In the genomic region with DNA sequence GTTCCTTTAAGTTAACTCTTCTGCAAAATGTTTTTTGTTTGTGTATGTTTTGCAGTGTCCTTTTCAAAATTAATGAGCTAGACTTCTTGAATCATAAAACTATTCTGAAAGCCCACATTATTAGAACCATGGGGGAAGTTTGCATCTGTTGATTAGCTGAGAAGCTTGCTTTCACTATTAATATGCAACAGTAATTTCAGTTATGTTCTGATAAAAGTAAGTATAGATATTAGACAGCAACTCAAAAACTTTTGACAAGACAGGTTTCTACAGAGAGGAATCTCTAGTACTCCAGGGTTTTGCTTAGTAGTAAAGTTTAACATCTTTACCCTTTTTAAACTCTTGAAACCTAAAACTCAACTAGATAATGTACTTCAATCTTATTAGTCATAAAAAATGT, we compare ENCODE assay signal across 1 cellular context.
TF ChIP-seq lines count a peak whose summit lies in the region.

No MANE protein-coding gene starts in this region.

TF ChIP-seq in GM12878, 131 proteins besides CTCF, POLR2A, EP300 and RAD21 (continued from another document and continues in another):
- TF ChIP-seq, protein P1, sequence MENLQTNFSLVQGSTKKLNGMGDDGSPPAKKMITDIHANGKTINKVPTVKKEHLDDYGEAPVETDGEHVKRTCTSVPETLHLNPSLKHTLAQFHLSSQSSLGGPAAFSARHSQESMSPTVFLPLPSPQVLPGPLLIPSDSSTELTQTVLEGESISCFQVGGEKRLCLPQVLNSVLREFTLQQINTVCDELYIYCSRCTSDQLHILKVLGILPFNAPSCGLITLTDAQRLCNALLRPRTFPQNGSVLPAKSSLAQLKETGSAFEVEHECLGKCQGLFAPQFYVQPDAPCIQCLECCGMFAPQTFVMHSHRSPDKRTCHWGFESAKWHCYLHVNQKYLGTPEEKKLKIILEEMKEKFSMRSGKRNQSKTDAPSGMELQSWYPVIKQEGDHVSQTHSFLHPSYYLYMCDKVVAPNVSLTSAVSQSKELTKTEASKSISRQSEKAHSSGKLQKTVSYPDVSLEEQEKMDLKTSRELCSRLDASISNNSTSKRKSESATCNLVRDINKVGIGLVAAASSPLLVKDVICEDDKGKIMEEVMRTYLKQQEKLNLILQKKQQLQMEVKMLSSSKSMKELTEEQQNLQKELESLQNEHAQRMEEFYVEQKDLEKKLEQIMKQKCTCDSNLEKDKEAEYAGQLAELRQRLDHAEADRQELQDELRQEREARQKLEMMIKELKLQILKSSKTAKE (IDR thresholded peaks at IDR 0.05; ENCODE audit: low read depth, poor library complexity, severe bottlenecking): peak; percentile 90
- TF ChIP-seq CEBPB (IDR thresholded peaks at IDR 0.05; ENCODE audit: borderline replicate concordance in 1 of 2, low read depth in 2 of 2, low read length in 2 of 2) (peak in 1 of 2 experiments; percentile 88; a peak in 2 of 4 replicates), JUNB (IDR thresholded peaks at IDR 0.05) (peak; percentile 100), MYC (IDR thresholded peaks at IDR 0.05; ENCODE audit: insufficient read depth, insufficient read length, insufficient replicate concordance, low read length, severe bottlenecking) (no peak), CREB1 (IDR thresholded peaks at IDR 0.05; ENCODE audit: low read depth) (peak; percentile 46; the same call in 1 of the 2 replicates), DPF2 (IDR thresholded peaks at IDR 0.05) (peak; percentile 96), YY1 (IDR thresholded peaks at IDR 0.05; ENCODE audit: low read depth, low read length) (no peak), STAT3 (IDR thresholded peaks at IDR 0.05; ENCODE audit: low read depth, low read length) (no peak), PML (IDR thresholded peaks at IDR 0.05; ENCODE audit: low read length) (peak; percentile 81), RAD51 (IDR thresholded peaks at IDR 0.05) (no peak), PAX5 (IDR thresholded peaks at IDR 0.05; ENCODE audit: borderline replicate concordance, low read depth, low read length) (peak; percentile 68; the same call in 1 of the 2 replicates), KDM1A (IDR thresholded peaks at IDR 0.05; ENCODE audit: borderline replicate concordance) (no peak), CBX3 (IDR thresholded peaks at IDR 0.05; ENCODE audit: borderline replicate concordance, low read depth) (no peak), NFYA (IDR thresholded peaks at IDR 0.05; ENCODE audit: borderline replicate concordance, low read depth, low read length) (no peak), BMI1 (IDR thresholded peaks at IDR 0.05; ENCODE audit: borderline replicate concordance) (peak; percentile 86), SUZ12 (IDR thresholded peaks at IDR 0.05; ENCODE audit: unreplicated experiment) (no peak), ZNF217 (IDR thresholded peaks at IDR 0.05) (peak; percentile 99), GATAD2B (conservative IDR thresholded peaks at IDR 0.05; ENCODE audit: low read depth) (0 out of 2 replicates have a peak, but pooled peaks have one; percentile 36), MEF2B (IDR thresholded peaks at IDR 0.05; ENCODE audit: partially characterized antibody, poor library complexity, severe bottlenecking) (peak; percentile 71), RCOR1 (conservative IDR thresholded peaks at IDR 0.05; ENCODE audit: low read depth, low read length) (no peak), RBBP5 (conservative IDR thresholded peaks at IDR 0.05) (no peak), KLF5 (IDR thresholded peaks at IDR 0.05; ENCODE audit: partially characterized antibody) (no peak), RELA (IDR thresholded peaks at IDR 0.05; ENCODE audit: borderline replicate concordance, partially characterized antibody) (no peak), TBL1XR1 (IDR thresholded peaks at IDR 0.05; ENCODE audit: low read depth, low read length) (peak; percentile 59; the same call in 1 of the 2 replicates), SMAD5 (IDR thresholded peaks at IDR 0.05; ENCODE audit: low read depth) (no peak), CHD1 (IDR thresholded peaks at IDR 0.05; ENCODE audit: low read depth, low read length) (no peak), SMC3 (IDR thresholded peaks at IDR 0.05; ENCODE audit: borderline replicate concordance, low read length) (no peak), BCL11A (IDR thresholded peaks at IDR 0.05; ENCODE audit: low read depth, low read length) (peak; percentile 98), IKZF2 (IDR thresholded peaks at IDR 0.05) (peak; percentile 72 to 87)
- TF ChIP-seq, protein P2, sequence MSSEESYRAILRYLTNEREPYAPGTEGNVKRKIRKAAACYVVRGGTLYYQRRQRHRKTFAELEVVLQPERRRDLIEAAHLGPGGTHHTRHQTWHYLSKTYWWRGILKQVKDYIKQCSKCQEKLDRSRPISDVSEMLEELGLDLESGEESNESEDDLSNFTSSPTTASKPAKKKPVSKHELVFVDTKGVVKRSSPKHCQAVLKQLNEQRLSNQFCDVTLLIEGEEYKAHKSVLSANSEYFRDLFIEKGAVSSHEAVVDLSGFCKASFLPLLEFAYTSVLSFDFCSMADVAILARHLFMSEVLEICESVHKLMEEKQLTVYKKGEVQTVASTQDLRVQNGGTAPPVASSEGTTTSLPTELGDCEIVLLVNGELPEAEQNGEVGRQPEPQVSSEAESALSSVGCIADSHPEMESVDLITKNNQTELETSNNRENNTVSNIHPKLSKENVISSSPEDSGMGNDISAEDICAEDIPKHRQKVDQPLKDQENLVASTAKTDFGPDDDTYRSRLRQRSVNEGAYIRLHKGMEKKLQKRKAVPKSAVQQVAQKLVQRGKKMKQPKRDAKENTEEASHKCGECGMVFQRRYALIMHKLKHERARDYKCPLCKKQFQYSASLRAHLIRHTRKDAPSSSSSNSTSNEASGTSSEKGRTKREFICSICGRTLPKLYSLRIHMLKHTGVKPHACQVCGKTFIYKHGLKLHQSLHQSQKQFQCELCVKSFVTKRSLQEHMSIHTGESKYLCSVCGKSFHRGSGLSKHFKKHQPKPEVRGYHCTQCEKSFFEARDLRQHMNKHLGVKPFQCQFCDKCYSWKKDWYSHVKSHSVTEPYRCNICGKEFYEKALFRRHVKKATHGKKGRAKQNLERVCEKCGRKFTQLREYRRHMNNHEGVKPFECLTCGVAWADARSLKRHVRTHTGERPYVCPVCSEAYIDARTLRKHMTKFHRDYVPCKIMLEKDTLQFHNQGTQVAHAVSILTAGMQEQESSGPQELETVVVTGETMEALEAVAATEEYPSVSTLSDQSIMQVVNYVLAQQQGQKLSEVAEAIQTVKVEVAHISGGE (CRISPR knock-in tag; IDR thresholded peaks at IDR 0.05): no peak
- TF ChIP-seq, protein P3, sequence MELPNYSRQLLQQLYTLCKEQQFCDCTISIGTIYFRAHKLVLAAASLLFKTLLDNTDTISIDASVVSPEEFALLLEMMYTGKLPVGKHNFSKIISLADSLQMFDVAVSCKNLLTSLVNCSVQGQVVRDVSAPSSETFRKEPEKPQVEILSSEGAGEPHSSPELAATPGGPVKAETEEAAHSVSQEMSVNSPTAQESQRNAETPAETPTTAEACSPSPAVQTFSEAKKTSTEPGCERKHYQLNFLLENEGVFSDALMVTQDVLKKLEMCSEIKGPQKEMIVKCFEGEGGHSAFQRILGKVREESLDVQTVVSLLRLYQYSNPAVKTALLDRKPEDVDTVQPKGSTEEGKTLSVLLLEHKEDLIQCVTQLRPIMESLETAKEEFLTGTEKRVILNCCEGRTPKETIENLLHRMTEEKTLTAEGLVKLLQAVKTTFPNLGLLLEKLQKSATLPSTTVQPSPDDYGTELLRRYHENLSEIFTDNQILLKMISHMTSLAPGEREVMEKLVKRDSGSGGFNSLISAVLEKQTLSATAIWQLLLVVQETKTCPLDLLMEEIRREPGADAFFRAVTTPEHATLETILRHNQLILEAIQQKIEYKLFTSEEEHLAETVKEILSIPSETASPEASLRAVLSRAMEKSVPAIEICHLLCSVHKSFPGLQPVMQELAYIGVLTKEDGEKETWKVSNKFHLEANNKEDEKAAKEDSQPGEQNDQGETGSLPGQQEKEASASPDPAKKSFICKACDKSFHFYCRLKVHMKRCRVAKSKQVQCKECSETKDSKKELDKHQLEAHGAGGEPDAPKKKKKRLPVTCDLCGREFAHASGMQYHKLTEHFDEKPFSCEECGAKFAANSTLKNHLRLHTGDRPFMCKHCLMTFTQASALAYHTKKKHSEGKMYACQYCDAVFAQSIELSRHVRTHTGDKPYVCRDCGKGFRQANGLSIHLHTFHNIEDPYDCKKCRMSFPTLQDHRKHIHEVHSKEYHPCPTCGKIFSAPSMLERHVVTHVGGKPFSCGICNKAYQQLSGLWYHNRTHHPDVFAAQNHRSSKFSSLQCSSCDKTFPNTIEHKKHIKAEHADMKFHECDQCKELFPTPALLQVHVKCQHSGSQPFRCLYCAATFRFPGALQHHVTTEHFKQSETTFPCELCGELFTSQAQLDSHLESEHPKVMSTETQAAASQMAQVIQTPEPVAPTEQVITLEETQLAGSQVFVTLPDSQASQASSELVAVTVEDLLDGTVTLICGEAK (IDR thresholded peaks at IDR 0.05; ENCODE audit: borderline replicate concordance): no peak
- TF ChIP-seq, protein P4, sequence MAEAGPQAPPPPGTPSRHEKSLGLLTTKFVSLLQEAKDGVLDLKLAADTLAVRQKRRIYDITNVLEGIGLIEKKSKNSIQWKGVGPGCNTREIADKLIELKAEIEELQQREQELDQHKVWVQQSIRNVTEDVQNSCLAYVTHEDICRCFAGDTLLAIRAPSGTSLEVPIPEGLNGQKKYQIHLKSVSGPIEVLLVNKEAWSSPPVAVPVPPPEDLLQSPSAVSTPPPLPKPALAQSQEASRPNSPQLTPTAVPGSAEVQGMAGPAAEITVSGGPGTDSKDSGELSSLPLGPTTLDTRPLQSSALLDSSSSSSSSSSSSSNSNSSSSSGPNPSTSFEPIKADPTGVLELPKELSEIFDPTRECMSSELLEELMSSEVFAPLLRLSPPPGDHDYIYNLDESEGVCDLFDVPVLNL (IDR thresholded peaks at IDR 0.05; ENCODE audit: low read depth, low read length): no peak
- TF ChIP-seq, protein P5, sequence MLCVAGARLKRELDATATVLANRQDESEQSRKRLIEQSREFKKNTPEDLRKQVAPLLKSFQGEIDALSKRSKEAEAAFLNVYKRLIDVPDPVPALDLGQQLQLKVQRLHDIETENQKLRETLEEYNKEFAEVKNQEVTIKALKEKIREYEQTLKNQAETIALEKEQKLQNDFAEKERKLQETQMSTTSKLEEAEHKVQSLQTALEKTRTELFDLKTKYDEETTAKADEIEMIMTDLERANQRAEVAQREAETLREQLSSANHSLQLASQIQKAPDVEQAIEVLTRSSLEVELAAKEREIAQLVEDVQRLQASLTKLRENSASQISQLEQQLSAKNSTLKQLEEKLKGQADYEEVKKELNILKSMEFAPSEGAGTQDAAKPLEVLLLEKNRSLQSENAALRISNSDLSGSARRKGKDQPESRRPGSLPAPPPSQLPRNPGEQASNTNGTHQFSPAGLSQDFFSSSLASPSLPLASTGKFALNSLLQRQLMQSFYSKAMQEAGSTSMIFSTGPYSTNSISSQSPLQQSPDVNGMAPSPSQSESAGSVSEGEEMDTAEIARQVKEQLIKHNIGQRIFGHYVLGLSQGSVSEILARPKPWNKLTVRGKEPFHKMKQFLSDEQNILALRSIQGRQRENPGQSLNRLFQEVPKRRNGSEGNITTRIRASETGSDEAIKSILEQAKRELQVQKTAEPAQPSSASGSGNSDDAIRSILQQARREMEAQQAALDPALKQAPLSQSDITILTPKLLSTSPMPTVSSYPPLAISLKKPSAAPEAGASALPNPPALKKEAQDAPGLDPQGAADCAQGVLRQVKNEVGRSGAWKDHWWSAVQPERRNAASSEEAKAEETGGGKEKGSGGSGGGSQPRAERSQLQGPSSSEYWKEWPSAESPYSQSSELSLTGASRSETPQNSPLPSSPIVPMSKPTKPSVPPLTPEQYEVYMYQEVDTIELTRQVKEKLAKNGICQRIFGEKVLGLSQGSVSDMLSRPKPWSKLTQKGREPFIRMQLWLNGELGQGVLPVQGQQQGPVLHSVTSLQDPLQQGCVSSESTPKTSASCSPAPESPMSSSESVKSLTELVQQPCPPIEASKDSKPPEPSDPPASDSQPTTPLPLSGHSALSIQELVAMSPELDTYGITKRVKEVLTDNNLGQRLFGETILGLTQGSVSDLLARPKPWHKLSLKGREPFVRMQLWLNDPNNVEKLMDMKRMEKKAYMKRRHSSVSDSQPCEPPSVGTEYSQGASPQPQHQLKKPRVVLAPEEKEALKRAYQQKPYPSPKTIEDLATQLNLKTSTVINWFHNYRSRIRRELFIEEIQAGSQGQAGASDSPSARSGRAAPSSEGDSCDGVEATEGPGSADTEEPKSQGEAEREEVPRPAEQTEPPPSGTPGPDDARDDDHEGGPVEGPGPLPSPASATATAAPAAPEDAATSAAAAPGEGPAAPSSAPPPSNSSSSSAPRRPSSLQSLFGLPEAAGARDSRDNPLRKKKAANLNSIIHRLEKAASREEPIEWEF (IDR thresholded peaks at IDR 0.05; ENCODE audit: insufficient replicate concordance, low read depth, low read length): peak; percentile 43
- TF ChIP-seq, protein P6, sequence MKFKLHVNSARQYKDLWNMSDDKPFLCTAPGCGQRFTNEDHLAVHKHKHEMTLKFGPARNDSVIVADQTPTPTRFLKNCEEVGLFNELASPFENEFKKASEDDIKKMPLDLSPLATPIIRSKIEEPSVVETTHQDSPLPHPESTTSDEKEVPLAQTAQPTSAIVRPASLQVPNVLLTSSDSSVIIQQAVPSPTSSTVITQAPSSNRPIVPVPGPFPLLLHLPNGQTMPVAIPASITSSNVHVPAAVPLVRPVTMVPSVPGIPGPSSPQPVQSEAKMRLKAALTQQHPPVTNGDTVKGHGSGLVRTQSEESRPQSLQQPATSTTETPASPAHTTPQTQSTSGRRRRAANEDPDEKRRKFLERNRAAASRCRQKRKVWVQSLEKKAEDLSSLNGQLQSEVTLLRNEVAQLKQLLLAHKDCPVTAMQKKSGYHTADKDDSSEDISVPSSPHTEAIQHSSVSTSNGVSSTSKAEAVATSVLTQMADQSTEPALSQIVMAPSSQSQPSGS (IDR thresholded peaks at IDR 0.05; ENCODE audit: low read length): peak; percentile 98
- TF ChIP-seq, protein P7, sequence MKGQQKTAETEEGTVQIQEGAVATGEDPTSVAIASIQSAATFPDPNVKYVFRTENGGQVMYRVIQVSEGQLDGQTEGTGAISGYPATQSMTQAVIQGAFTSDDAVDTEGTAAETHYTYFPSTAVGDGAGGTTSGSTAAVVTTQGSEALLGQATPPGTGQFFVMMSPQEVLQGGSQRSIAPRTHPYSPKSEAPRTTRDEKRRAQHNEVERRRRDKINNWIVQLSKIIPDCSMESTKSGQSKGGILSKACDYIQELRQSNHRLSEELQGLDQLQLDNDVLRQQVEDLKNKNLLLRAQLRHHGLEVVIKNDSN (IDR thresholded peaks at IDR 0.05; ENCODE audit: borderline replicate concordance, extremely low read length, insufficient read depth, low read depth, low read length): no peak
- TF ChIP-seq, protein P8, sequence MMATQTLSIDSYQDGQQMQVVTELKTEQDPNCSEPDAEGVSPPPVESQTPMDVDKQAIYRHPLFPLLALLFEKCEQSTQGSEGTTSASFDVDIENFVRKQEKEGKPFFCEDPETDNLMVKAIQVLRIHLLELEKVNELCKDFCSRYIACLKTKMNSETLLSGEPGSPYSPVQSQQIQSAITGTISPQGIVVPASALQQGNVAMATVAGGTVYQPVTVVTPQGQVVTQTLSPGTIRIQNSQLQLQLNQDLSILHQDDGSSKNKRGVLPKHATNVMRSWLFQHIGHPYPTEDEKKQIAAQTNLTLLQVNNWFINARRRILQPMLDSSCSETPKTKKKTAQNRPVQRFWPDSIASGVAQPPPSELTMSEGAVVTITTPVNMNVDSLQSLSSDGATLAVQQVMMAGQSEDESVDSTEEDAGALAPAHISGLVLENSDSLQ (IDR thresholded peaks at IDR 0.05): peak; percentile 28; the same call in 1 of the 2 replicates
- TF ChIP-seq, protein P9, sequence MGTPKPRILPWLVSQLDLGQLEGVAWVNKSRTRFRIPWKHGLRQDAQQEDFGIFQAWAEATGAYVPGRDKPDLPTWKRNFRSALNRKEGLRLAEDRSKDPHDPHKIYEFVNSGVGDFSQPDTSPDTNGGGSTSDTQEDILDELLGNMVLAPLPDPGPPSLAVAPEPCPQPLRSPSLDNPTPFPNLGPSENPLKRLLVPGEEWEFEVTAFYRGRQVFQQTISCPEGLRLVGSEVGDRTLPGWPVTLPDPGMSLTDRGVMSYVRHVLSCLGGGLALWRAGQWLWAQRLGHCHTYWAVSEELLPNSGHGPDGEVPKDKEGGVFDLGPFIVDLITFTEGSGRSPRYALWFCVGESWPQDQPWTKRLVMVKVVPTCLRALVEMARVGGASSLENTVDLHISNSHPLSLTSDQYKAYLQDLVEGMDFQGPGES (IDR thresholded peaks at IDR 0.05): no peak
